1 cellular context compared by ENCODE assay signal in genomic region chr21:44801468-44802395, GRCh38.
TF ChIP-seq lines count a peak whose summit lies in the region.

Gene UBE2G2, minus strand, starts transcription at chr21:44801820. Its CDS starts 72 bp downstream, at chr21:44801748.

TF ChIP-seq in SK-N-SH, 30 proteins besides CTCF, POLR2A, EP300 and RAD21 (continued from another document):
- no peak for TF ChIP-seq USF2 (IDR thresholded peaks at IDR 0.05; ENCODE audit: borderline replicate concordance, low read depth, low read length)
- no peak for TF ChIP-seq FOXJ3 (CRISPR knock-in tag; IDR thresholded peaks at IDR 0.05)
- no peak for TF ChIP-seq FOSL2 (IDR thresholded peaks at IDR 0.05; ENCODE audit: borderline replicate concordance, low read depth)
- TF ChIP-seq, protein P1, sequence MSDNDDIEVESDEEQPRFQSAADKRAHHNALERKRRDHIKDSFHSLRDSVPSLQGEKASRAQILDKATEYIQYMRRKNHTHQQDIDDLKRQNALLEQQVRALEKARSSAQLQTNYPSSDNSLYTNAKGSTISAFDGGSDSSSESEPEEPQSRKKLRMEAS (IDR thresholded peaks at IDR 0.05; ENCODE audit: low read depth): peak; percentile 99
- TF ChIP-seq, protein P2, sequence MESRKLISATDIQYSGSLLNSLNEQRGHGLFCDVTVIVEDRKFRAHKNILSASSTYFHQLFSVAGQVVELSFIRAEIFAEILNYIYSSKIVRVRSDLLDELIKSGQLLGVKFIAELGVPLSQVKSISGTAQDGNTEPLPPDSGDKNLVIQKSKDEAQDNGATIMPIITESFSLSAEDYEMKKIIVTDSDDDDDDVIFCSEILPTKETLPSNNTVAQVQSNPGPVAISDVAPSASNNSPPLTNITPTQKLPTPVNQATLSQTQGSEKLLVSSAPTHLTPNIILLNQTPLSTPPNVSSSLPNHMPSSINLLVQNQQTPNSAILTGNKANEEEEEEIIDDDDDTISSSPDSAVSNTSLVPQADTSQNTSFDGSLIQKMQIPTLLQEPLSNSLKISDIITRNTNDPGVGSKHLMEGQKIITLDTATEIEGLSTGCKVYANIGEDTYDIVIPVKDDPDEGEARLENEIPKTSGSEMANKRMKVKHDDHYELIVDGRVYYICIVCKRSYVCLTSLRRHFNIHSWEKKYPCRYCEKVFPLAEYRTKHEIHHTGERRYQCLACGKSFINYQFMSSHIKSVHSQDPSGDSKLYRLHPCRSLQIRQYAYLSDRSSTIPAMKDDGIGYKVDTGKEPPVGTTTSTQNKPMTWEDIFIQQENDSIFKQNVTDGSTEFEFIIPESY (IDR thresholded peaks at IDR 0.05; ENCODE audit: borderline replicate concordance, low read depth): no peak
- no peak for TF ChIP-seq FOXM1 (IDR thresholded peaks at IDR 0.05; ENCODE audit: low read depth)
- TF ChIP-seq CHD2 (IDR thresholded peaks at IDR 0.05; ENCODE audit: low read length, partially characterized antibody): peak; percentile 66
- TF ChIP-seq, protein P3, sequence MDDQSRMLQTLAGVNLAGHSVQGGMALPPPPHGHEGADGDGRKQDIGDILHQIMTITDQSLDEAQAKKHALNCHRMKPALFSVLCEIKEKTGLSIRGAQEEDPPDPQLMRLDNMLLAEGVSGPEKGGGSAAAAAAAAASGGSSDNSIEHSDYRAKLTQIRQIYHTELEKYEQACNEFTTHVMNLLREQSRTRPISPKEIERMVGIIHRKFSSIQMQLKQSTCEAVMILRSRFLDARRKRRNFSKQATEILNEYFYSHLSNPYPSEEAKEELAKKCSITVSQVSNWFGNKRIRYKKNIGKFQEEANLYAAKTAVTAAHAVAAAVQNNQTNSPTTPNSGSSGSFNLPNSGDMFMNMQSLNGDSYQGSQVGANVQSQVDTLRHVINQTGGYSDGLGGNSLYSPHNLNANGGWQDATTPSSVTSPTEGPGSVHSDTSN (IDR thresholded peaks at IDR 0.05): no peak
- TF ChIP-seq SIN3A (IDR thresholded peaks at IDR 0.05; ENCODE audit: borderline replicate concordance, low read depth, low read length): peak; percentile 70; the same call in 1 of the 2 replicates
- TF ChIP-seq RFX5 (IDR thresholded peaks at IDR 0.05; ENCODE audit: low read length): no peak
